ENCODE assay signal across 1 cellular context in the genomic region with DNA sequence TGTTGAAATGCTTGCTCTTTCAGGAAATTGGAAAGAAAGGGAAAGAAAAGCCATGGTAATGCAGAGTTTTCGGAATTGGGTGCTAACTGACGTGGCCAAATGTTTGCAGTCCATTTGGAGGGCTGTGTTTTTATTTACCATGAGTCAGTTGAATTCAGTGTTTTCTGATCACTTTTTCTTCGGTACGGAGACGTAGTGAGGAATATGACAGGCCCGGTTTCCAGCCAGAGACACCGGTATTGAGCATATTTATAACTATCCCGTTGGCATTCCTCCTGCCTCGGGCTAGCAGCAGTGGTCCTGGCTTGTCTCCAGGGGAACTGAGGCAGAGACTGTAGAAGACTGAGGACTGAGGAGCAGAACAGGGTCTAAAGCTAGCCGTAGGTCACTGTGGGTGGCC.
TF ChIP-seq lines count a peak whose summit lies in the region.

No MANE protein-coding gene starts in this region.

TF ChIP-seq in IMR-90, 13 proteins besides CTCF, POLR2A, EP300 and RAD21 (continued from another document):
- TF ChIP-seq, protein P1, sequence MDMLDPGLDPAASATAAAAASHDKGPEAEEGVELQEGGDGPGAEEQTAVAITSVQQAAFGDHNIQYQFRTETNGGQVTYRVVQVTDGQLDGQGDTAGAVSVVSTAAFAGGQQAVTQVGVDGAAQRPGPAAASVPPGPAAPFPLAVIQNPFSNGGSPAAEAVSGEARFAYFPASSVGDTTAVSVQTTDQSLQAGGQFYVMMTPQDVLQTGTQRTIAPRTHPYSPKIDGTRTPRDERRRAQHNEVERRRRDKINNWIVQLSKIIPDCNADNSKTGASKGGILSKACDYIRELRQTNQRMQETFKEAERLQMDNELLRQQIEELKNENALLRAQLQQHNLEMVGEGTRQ (IDR thresholded peaks at IDR 0.05; ENCODE audit: low read depth, low read length), result no peak
- TF ChIP-seq MAZ (IDR thresholded peaks at IDR 0.05; ENCODE audit: borderline replicate concordance, low read depth, low read length) (no peak), RFX5 (IDR thresholded peaks at IDR 0.05; ENCODE audit: low read depth, low read length) (no peak), CEBPB (IDR thresholded peaks at IDR 0.05; ENCODE audit: low read depth, low read length) (no peak), MAFK (IDR thresholded peaks at IDR 0.05; ENCODE audit: low read depth, low read length) (no peak)
